29 cellular contexts compared by ENCODE assay signal in genomic region chr15:42378011-42378410, GRCh38. TPM values are rescaled to one million over a fixed set of nuclear protein-coding genes. Genes with fewer than 3 reads are reported as not detected.
DNase-seq lines count a peak whose midpoint lies in the region; ATAC-seq, FAIRE-seq and TF ChIP-seq lines count a peak whose summit lies in the region.
"Had no signal": no experiment of that assay in that cellular context is flagged by ENCODE, and none has a peak within 500 bp of the region (broad histone marks: within the 10 kb centered on the region; RNA-seq: fewer than 3 reads in every experiment).

No MANE protein-coding gene starts in this region.

- H3K27ac ChIP-seq in K562 (ENCODE audit: extremely low read depth, low read depth, low read length): no peak overlapping the region
- H3K27ac ChIP-seq in gastrocnemius medialis: peak overlapping the region; percentile 91 to 96 (median 94)
- H3K27ac ChIP-seq in SJCRH30: no peak overlapping the region
- H3K27ac ChIP-seq in heart right ventricle: no peak overlapping the region
- H3K27ac ChIP-seq: 22Rv1, BLaER1 had no signal

- CTCF ChIA-PET in K562 (lab: Yijun Ruan, JAX; ENCODE audit: low intra/inter-chr PET ratio): interaction anchor here (0.6 kb wide), 2 partner anchors 23 to 167 kb away, joined by 3 to 4 read pairs; no protein-coding TSS in a partner anchor

- intact Hi-C loops in K562 (cut with micrococcal nuclease): no loop called here
- intact Hi-C loops in gastrocnemius medialis (cut with DNase I; ENCODE audit: low total_unique reads): no loop called here
- intact Hi-C loops in heart right ventricle (cut with DNase I): loop anchor here in 1 of 10 donors (5.0 kb wide), 1 partner anchor 46 kb away; no protein-coding TSS in a partner anchor

- peaks cover 0 to 23% (median 9%) of the 10 kb centered on the region in 9 donors for H3K9me3 Mint-ChIP-seq in naive thymus-derived CD8-positive, alpha-beta T cell

- H3K4me2 ChIP-seq in K562 (ENCODE audit: insufficient read depth, low read length): no peak overlapping the region
- H3K4me2 ChIP-seq: BLaER1 had no signal

- FAIRE-seq in K562 (lab: Jason Lieb, UNC): no peak
- FAIRE-seq: G401.6, GM12892, GM18507, GM19239 had no signal

- TF ChIP-seq CTCF in K562 (IDR thresholded peaks at IDR 0.05 in 2 of 3, conservative IDR thresholded peaks at IDR 0.05 in 1 of 3; ENCODE audit: insufficient read depth in 2 of 3, low read depth in 1 of 3, low read length in 3 of 3) (no peak), gastrocnemius medialis (IDR thresholded peaks at IDR 0.05 in 4 of 5, conservative IDR thresholded peaks at IDR 0.05 in 1 of 5) (no peak), heart right ventricle (IDR thresholded peaks at IDR 0.05) (no peak)

- no TSS peak for BruUV-seq in K562 (replicated peaks; lab: Mats Ljungman, UMichigan)

- ATAC-seq in K562 (no peak), left lobe of liver (no peak), gastrocnemius medialis (no peak), heart right ventricle (no peak)
- ATAC-seq in naive thymus-derived CD8-positive, alpha-beta T cell: no peak

- no peaks in the 10 kb centered on the region for H3K9me3 ChIP-seq in K562 (replicated peaks; ENCODE audit: control insufficient read depth, insufficient read depth, low read depth, low read length)
- H3K9me3 ChIP-seq in gastrocnemius medialis: no peaks in the 10 kb centered on the region
- peaks cover 7% of the 10 kb centered on the region; the same call in 1 of the 2 replicates for H3K9me3 ChIP-seq in SJCRH30 (replicated peaks)
- peaks cover 0 to 18% (median 0%) of the 10 kb centered on the region in 11 donors for H3K9me3 ChIP-seq in heart right ventricle
- H3K9me3 ChIP-seq: BE2C had no signal

- no peak overlapping the region for H3K9ac ChIP-seq in K562 (ENCODE audit: insufficient read depth in 1 of 2, low read depth in 2 of 2, low read length in 2 of 2)
- H3K9ac ChIP-seq: BLaER1 had no signal

- H3K9me1 ChIP-seq in K562 (ENCODE audit: control insufficient read depth, insufficient read depth, low read length): no peaks in the 10 kb centered on the region

- no peak for TF ChIP-seq RAD21 in K562 (CRISPR knock-in tag; conservative IDR thresholded peaks at IDR 0.05 in 1 of 2, IDR thresholded peaks at IDR 0.05 in 1 of 2)

- no peaks in the 10 kb centered on the region for H3K4me1 ChIP-seq in K562 (replicated peaks in 1 of 2; ENCODE audit: control insufficient read depth in 2 of 2, insufficient read depth in 2 of 2, low read length in 2 of 2)
- H3K4me1 ChIP-seq in gastrocnemius medialis: peaks cover 47 to 53% of the 10 kb centered on the region in 2 donors
- H3K4me1 ChIP-seq in SJCRH30: no peaks in the 10 kb centered on the region
- H3K4me1 ChIP-seq in heart right ventricle: peaks cover 0 to 11% (median 4%) of the 10 kb centered on the region in 9 donors
- H3K4me1 ChIP-seq: BE2C, BLaER1 had no signal

- TF ChIP-seq POLR2A in K562 (conservative IDR thresholded peaks at IDR 0.05): no peak
- TF ChIP-seq POLR2A in gastrocnemius medialis (IDR thresholded peaks at IDR 0.05): no peak

- H2AFZ ChIP-seq in K562 (ENCODE audit: low read depth, low read length): no peak overlapping the region

- H3K4me3 Mint-ChIP-seq in naive thymus-derived CD8-positive, alpha-beta T cell: no peak overlapping the region
- H3K4me3 Mint-ChIP-seq: CD14-positive monocyte; CD4-positive, alpha-beta memory T cell; CD8-positive, alpha-beta memory T cell had no signal

- TF ChIP-seq EP300 in K562 (IDR thresholded peaks at IDR 0.05; ENCODE audit: low read length): no peak

- no peak overlapping the region for H3K4me3 ChIP-seq in K562
- no peak overlapping the region for H3K4me3 ChIP-seq in gastrocnemius medialis
- no peak overlapping the region for H3K4me3 ChIP-seq in SJCRH30
- H3K4me3 ChIP-seq in heart right ventricle: no peak overlapping the region
- H3K4me3 ChIP-seq: BLaER1 had no signal

- in situ Hi-C loops in K562 (cut with MboI) (no loop called here), gastrocnemius medialis (cut with MboI; ENCODE audit: low sequenced_read_pairs in 4 of 4) (no loop called here)

- no peak overlapping the region for H3K27ac Mint-ChIP-seq in naive thymus-derived CD8-positive, alpha-beta T cell
- H3K27ac Mint-ChIP-seq: CD14-positive monocyte; CD4-positive, alpha-beta memory T cell; CD4-positive, CD25-positive, alpha-beta regulatory T cell; CD8-positive, alpha-beta memory T cell had no signal

- 19% methylated on average over 8 of the region's 8 CpGs for WGBS in K562 (ENCODE audit: insufficient coverage, low coverage, missing lambda C conversion rate)
- 87 to 92% methylated on average over 8 of the region's 8 CpGs for WGBS in heart right ventricle, 2 donors

- H3K4me1 Mint-ChIP-seq in naive thymus-derived CD8-positive, alpha-beta T cell: no peaks in the 10 kb centered on the region
- H3K4me1 Mint-ChIP-seq: CD4-positive, alpha-beta memory T cell; CD4-positive, CD25-positive, alpha-beta regulatory T cell; CD8-positive, alpha-beta memory T cell had no signal

- peaks cover 4 to 30% (median 11%) of the 10 kb centered on the region in 3 donors for H3K36me3 Mint-ChIP-seq in naive thymus-derived CD8-positive, alpha-beta T cell

- H3K27me3 ChIP-seq in K562 (ENCODE audit: control insufficient read depth in 2 of 2, insufficient read depth in 2 of 2, low read length in 2 of 2): no peaks in the 10 kb centered on the region
- no peaks in the 10 kb centered on the region for H3K27me3 ChIP-seq in gastrocnemius medialis
- H3K27me3 ChIP-seq in SJCRH30: no peaks in the 10 kb centered on the region
- no peaks in the 10 kb centered on the region for H3K27me3 ChIP-seq in heart right ventricle
- H3K27me3 ChIP-seq: BE2C, BLaER1 had no signal

- peak; percentile 13 for DNase-seq in activated CD8-positive, alpha-beta memory T cell treated with anti-CD3 and anti-CD28 coated beads for 24 hours
- DNase-seq in activated CD8-positive, alpha-beta memory T cell treated with anti-CD3 and anti-CD28 coated beads, Interleukin-2, amount 50 U/mL, for 48 hours: no peak
- DNase-seq in K562 (ENCODE audit: extremely low read depth in 1 of 4, low spot score in 3 of 4) (no peak), left lobe of liver (ENCODE audit: low spot score) (peak; percentile 23), gastrocnemius medialis (no peak), SJCRH30 (no peak), heart right ventricle (no peak)
- DNase-seq in naive thymus-derived CD8-positive, alpha-beta T cell: no peak
- DNase-seq: ACHN; BE2C; C1 segment of cervical spinal cord; CD4-positive, alpha-beta memory T cell; CD4-positive, CD25-positive, alpha-beta regulatory T cell; CD8-positive, alpha-beta memory T cell; COR-L47; DMS 273 treated with DMSO at 0.1 percent for 48 hours; DMS153; DMS53; DMS79; DND-41; EL; GF-D8 had no signal

- H4K20me1 ChIP-seq in K562 (replicated peaks; ENCODE audit: control insufficient read depth, insufficient read depth, low read length): no peaks in the 10 kb centered on the region
- H4K20me1 ChIP-seq: BLaER1 had no signal

- H3K36me3 ChIP-seq in K562 (ENCODE audit: control insufficient read depth, insufficient read depth, low read length) (no peaks in the 10 kb centered on the region), gastrocnemius medialis (no peaks in the 10 kb centered on the region), SJCRH30 (no peaks in the 10 kb centered on the region), heart right ventricle (no peaks in the 10 kb centered on the region)
- H3K36me3 ChIP-seq: BE2C had no signal

- no peaks in the 10 kb centered on the region for H3K27me3 Mint-ChIP-seq in naive thymus-derived CD8-positive, alpha-beta T cell
- H3K27me3 Mint-ChIP-seq: CD4-positive, alpha-beta memory T cell; CD4-positive, CD25-positive, alpha-beta regulatory T cell; CD8-positive, alpha-beta memory T cell had no signal

- POLR2A ChIA-PET in K562 (lab: Yijun Ruan, JAX): no interaction called here
- POLR2A ChIA-PET in naive thymus-derived CD8-positive, alpha-beta T cell (lab: Charles Lee): no interaction called here

- H3K79me2 ChIP-seq in K562 (ENCODE audit: control insufficient read depth, insufficient read depth, low read length): no peaks in the 10 kb centered on the region

TF ChIP-seq in K562, 482 proteins besides CTCF, POLR2A, EP300 and RAD21 (continues in another document):
- TF ChIP-seq ETV1 (tag; conservative IDR thresholded peaks at IDR 0.05; ENCODE audit: low read depth): no peak
- TF ChIP-seq FOXA3 (CRISPR knock-in tag; conservative IDR thresholded peaks at IDR 0.05 in 1 of 2, IDR thresholded peaks at IDR 0.05 in 1 of 2): peak; percentile 63 to 78; a peak in 2 of 4 replicates
- TF ChIP-seq CBX3 (IDR thresholded peaks at IDR 0.05; ENCODE audit: borderline replicate concordance in 1 of 2, low read length in 2 of 2): peak in 1 of 2 experiments; percentile 43; a peak in 1 of 3 replicates
- peak; percentile 57 for TF ChIP-seq TRIM28 (IDR thresholded peaks at IDR 0.05)

RNA-seq across cellular contexts. Expression of gene CAPN3, which starts 18.7 kb away (rescaled TPM):
- 1.1 and 2.1 TPM in 2 replicates for total RNA-seq in K562 (2011; cell fraction: chromatin; rRNA removed; ENCODE audit: low replicate concordance)
- total RNA-seq in K562 (2011; cell fraction: nucleolus; rRNA removed): 0.39 and 0.67 TPM in 2 replicates
- 0.88 and 0.92 TPM in 2 replicates for total RNA-seq in K562 (2011; cell fraction: nucleoplasm; rRNA removed)
- total RNA-seq in K562 (2014; rRNA removed) (0.18 TPM in 1 of 2 replicates, not detected in the other), K562 (2014; rRNA removed; fragmentation: Illumina TruSeq; extraction: Trizol) (0.35 TPM in 1 of 2 replicates, not detected in the other), K562 (2015; rRNA removed; fragmentation: Illumina TruSeq; extraction: Trizol) (0.25 and 0.41 TPM in 2 replicates), K562 (2021) (0.33 TPM in 1 of 2 replicates, not detected in the other), left lobe of liver (26.4 TPM), gastrocnemius medialis (100 to 1,000 TPM in 3 of 4 donors, 10 to 100 TPM in 1; 96.8 to 263 (median 163) TPM), heart right ventricle (10 to 100 TPM in 1 of 10 donors, 1 to 10 TPM in 9; 2.6 to 10.6 (median 5.7) TPM)
- polyA plus RNA-seq in K562 (2011; rRNA removed) (0.07 and 0.39 TPM in 2 replicates), K562 (2014; fragmentation: Illumina TruSeq; extraction: Trizol) (0.22 and 0.34 TPM in 2 replicates), K562 (2014; fragmentation: Nextera tagmentation; extraction: Ambion mirVana) (under 1 TPM in 1 of 2 experiments, not detected in 1; 0.20 TPM), K562 (2014; rRNA removed) (0.03 and 0.04 TPM in 2 replicates), heart right ventricle (10 to 100 TPM in 1 of 2 donors, 1 to 10 TPM in 1; 2.7 to 33.9 TPM)
- polyA plus RNA-seq in K562 (2011; cell fraction: cytosol; rRNA removed): 0.28 and 0.72 TPM in 2 replicates
- polyA plus RNA-seq in K562 (2011; cell fraction: nucleus; rRNA removed): 0.92 and 2.7 TPM in 2 replicates
- 0.21 and 1.1 TPM in 2 replicates for polyA plus RNA-seq in K562 (2012)
- 0.24 TPM in 1 of 2 replicates, not detected in the other for polyA minus RNA-seq in K562 (2011; rRNA and poly(A)+ RNA removed)
- polyA minus RNA-seq in K562 (2011; cell fraction: cytosol; rRNA and poly(A)+ RNA removed): not detected in 2 replicates
- polyA minus RNA-seq in K562 (2011; cell fraction: nucleus; rRNA and poly(A)+ RNA removed): 0.33 TPM in 1 of 2 replicates, not detected in the other
- total RNA-seq in SJCRH30 (2014; rRNA removed; shearing (Covaris generic)): 0.59 and 0.81 TPM in 2 replicates
- 10 to 100 TPM; 20.0 to 24.2 TPM for total RNA-seq in naive thymus-derived CD8-positive, alpha-beta T cell
- 1 to 10 TPM in 1 of 3 donors, under 1 TPM in 2; 0.46 to 4.7 (median 0.48) TPM for polyA plus RNA-seq in naive thymus-derived CD8-positive, alpha-beta T cell

Comparison
In these comparisons a context has a peak if more than half of its experiments do, and no peak if none do; other contexts are left out.
1. DNase-seq: peak in activated CD8-positive, alpha-beta memory T cell treated with anti-CD3 and anti-CD28 coated beads for 24 hours (single experiment) and left lobe of liver (single experiment); none in activated CD8-positive, alpha-beta memory T cell treated with anti-CD3 and anti-CD28 coated beads, Interleukin-2, amount 50 U/mL, for 48 hours (single experiment), K562 (0 of 4), gastrocnemius medialis (0 of 2), SJCRH30 (0 of 2), heart right ventricle (0 of 2) and naive thymus-derived CD8-positive, alpha-beta T cell (0 of 10).
2. H3K27ac ChIP-seq: peak in gastrocnemius medialis (4 of 4); none in K562 (single experiment), SJCRH30 (single experiment) and heart right ventricle (0 of 10).